8 cellular contexts compared by ENCODE assay signal in the genomic region with DNA sequence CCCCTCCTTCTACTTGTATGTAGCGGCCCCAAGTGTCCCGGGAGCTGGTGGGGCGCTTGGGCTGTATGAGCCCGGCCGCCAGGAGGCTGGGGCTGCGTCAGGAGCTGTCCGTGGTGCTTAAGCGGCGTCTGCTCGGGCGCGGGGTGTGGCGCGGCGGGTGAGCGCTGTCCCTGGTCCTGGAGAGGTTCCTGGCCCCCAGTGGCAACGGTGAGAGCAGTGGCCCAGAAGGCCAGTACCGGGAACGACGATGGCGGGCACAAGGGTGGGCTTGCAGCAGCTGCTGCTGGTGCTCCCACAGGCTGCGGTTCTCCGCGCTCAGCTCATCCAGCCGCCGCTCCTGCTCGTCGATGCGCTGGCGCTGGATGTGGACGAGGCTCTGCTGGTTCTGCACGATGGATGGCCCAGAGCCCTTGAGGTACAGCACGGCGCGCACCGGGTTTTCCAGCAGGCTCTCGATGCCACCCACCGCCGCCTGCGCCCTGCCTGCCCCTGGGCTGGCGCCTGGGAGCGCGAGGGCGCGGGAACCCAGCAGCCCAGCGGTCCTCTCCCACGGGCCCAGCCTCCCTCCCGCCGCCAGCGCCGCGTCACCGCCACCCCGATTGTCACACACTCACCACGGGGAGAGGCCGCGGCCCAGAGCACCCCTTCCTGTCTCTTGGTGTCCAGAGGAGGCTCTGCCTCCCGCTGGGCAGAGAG. TPM values are rescaled to one million over a fixed set of nuclear protein-coding genes. Genes with fewer than 3 reads are reported as not detected.
DNase-seq lines count a peak whose midpoint lies in the region; ATAC-seq and TF ChIP-seq lines count a peak whose summit lies in the region.

No MANE protein-coding gene starts in this region.

- CTCF ChIA-PET in AG04449 (lab: Yijun Ruan, JAX) = interaction anchor here (0.6 to 2.1 kb wide), 3 partner anchors 13 to 31 kb away, joined by 3 to 6 read pairs (median 3); no protein-coding TSS in a partner anchor
- CTCF ChIA-PET in T-cell (lab: Charles Lee) = no interaction called here

- peaks cover 37% of the 10 kb centered on the region for H3K27me3 Mint-ChIP-seq in HFFc6 (ENCODE audit: insufficient read depth)
- H3K27me3 Mint-ChIP-seq in T-cell = peaks cover 32 to 57% of the 10 kb centered on the region in 2 donors
- peaks cover 75% of the 10 kb centered on the region for H3K27me3 Mint-ChIP-seq in progenitor cell of endocrine pancreas

- H3K27ac ChIP-seq in cardiac muscle cell = no peak overlapping the region

- H3K4me1 ChIP-seq in cardiac muscle cell (ENCODE audit: low read depth) = no peaks in the 10 kb centered on the region

- H3K4me3 Mint-ChIP-seq in HFFc6 (no peak overlapping the region), T-cell (no peak overlapping the region), progenitor cell of endocrine pancreas (ENCODE audit: low read depth) (no peak overlapping the region)

- DNase-seq in AG04449 (ENCODE audit: low read depth, low spot score) (no peak), HFFc6 (peak; percentile 25), T-cell (peak; percentile 36 to 86 (median 74)), cardiac muscle cell (ENCODE audit: low read depth in 1 of 2, low spot score in 1 of 2) (peak; percentile 77 to 91), progenitor cell of endocrine pancreas (ENCODE audit: low spot score, unreplicated experiment) (peak; percentile 98), ureter (ENCODE audit: low spot score) (peak; percentile 71)
- DNase-seq in activated naive CD4-positive, alpha-beta T cell treated with anti-CD3 and anti-CD28 coated beads, Interleukin-2, amount 50 U/mL, for 72 hours (ENCODE audit: low spot score in 2 of 2) = peak in 1 of 2 donors; percentile 92

- H3K4me3 ChIP-seq in AG04449 (ENCODE audit: low read depth, low read length) (no peak overlapping the region), cardiac muscle cell (no peak overlapping the region)

- TF ChIP-seq CTCF in AG04449 (IDR thresholded peaks at IDR 0.05; ENCODE audit: insufficient read depth, low read length, missing control alignments) (peak; percentile 2), HFFc6 (IDR thresholded peaks at IDR 0.05) (no peak), cardiac muscle cell (IDR thresholded peaks at IDR 0.05; ENCODE audit: low read depth, low read length) (no peak), progenitor cell of endocrine pancreas (IDR thresholded peaks at IDR 0.05; ENCODE audit: unreplicated experiment) (peak; percentile 15)

- H3K36me3 ChIP-seq in cardiac muscle cell = no peaks in the 10 kb centered on the region

- peak; percentile 94 to 99 (median 98) for ATAC-seq in T-cell (replicated peaks in 1 of 4)
- ATAC-seq in activated naive CD4-positive, alpha-beta T cell treated with anti-CD3 and anti-CD28 coated beads, Interleukin-2, amount 50 U/mL, for 72 hours = peak; percentile 64 to 100
- no peak for ATAC-seq in GM19023 (IDR thresholded peaks at IDR 0.05; ENCODE audit: unreplicated experiment)

- no peaks in the 10 kb centered on the region for H3K4me1 Mint-ChIP-seq in HFFc6 (ENCODE audit: low read depth)
- H3K4me1 Mint-ChIP-seq in T-cell = peaks cover 0 to 11% (median 0%) of the 10 kb centered on the region in 3 donors
- H3K4me1 Mint-ChIP-seq in progenitor cell of endocrine pancreas (ENCODE audit: low read depth) = no peaks in the 10 kb centered on the region

- H3K27ac Mint-ChIP-seq in HFFc6 = no peak overlapping the region
- no peak overlapping the region for H3K27ac Mint-ChIP-seq in T-cell
- no peak overlapping the region for H3K27ac Mint-ChIP-seq in activated naive CD4-positive, alpha-beta T cell treated with anti-CD3 and anti-CD28 coated beads, Interleukin-2, amount 50 U/mL, for 72 hours
- no peak overlapping the region for H3K27ac Mint-ChIP-seq in progenitor cell of endocrine pancreas

- POLR2A ChIA-PET in AG04449 (lab: Yijun Ruan, JAX) = no interaction called here
- POLR2A ChIA-PET in T-cell (lab: Charles Lee) = no interaction called here

- H3K9me3 Mint-ChIP-seq in HFFc6 = no peaks in the 10 kb centered on the region
- peaks cover 0 to 4% (median 0%) of the 10 kb centered on the region in 3 donors for H3K9me3 Mint-ChIP-seq in T-cell
- H3K9me3 Mint-ChIP-seq in activated naive CD4-positive, alpha-beta T cell treated with anti-CD3 and anti-CD28 coated beads, Interleukin-2, amount 50 U/mL, for 72 hours = peaks cover 4 to 9% of the 10 kb centered on the region in 2 donors
- no peaks in the 10 kb centered on the region for H3K9me3 Mint-ChIP-seq in progenitor cell of endocrine pancreas (ENCODE audit: low read depth)

- no peaks in the 10 kb centered on the region for H3K9me3 ChIP-seq in cardiac muscle cell (ENCODE audit: low read depth)

- H3K36me3 Mint-ChIP-seq in HFFc6 (ENCODE audit: low read depth) (no peaks in the 10 kb centered on the region), T-cell (peaks cover 5% of the 10 kb centered on the region), progenitor cell of endocrine pancreas (ENCODE audit: insufficient read depth) (no peaks in the 10 kb centered on the region)
- peaks cover 6 to 11% of the 10 kb centered on the region in 2 donors for H3K36me3 Mint-ChIP-seq in activated naive CD4-positive, alpha-beta T cell treated with anti-CD3 and anti-CD28 coated beads, Interleukin-2, amount 50 U/mL, for 72 hours

- H3K27me3 ChIP-seq in cardiac muscle cell = peaks cover 28% of the 10 kb centered on the region

RNA-seq across cellular contexts. Expression of a gene that starts 41.9 kb away (rescaled TPM):
- 100 to 1,000 TPM in 1 of 6 experiments, 10 to 100 TPM in 5; 62.3 to 105 (median 69.1) TPM for total RNA-seq in HFFc6 (2021; fragmentation: NEBNext Ultra II Directional; extraction: Animal tissue kit (Norgen Biotek cat#: 25700))
- 10 to 100 TPM; 47.7 to 61.3 (median 52.5) TPM for total RNA-seq in T-cell
- total RNA-seq in activated naive CD4-positive, alpha-beta T cell treated with anti-CD3 and anti-CD28 coated beads, Interleukin-2, amount 50 U/mL, for 72 hours = 100 to 1,000 TPM; 130 to 134 TPM
- 96.3 and 124 TPM in 2 replicates for total RNA-seq in cardiac muscle cell
- 112 and 129 TPM in 2 replicates for polyA plus RNA-seq in cardiac muscle cell
- 132 and 149 TPM in 2 replicates for total RNA-seq in progenitor cell of endocrine pancreas
- 115 TPM for total RNA-seq in ureter

RNA-seq across cellular contexts. Expression of a gene that starts 59.6 kb away (rescaled TPM):
- total RNA-seq in HFFc6 (2021; fragmentation: NEBNext Ultra II Directional; extraction: Animal tissue kit (Norgen Biotek cat#: 25700)) = 10 to 100 TPM; 17.0 to 21.1 (median 19.6) TPM
- total RNA-seq in T-cell (100 to 1,000 TPM in 2 of 5 donors, 10 to 100 TPM in 3; 84.5 to 111 (median 93.4) TPM), cardiac muscle cell (23.6 and 30.4 TPM in 2 replicates), progenitor cell of endocrine pancreas (85.3 and 89.3 TPM in 2 replicates), ureter (83.6 TPM)
- 10 to 100 TPM; 36.3 to 39.1 TPM for total RNA-seq in activated naive CD4-positive, alpha-beta T cell treated with anti-CD3 and anti-CD28 coated beads, Interleukin-2, amount 50 U/mL, for 72 hours
- 45.2 and 45.5 TPM in 2 replicates for polyA plus RNA-seq in cardiac muscle cell

Comparison
In these comparisons a context has a peak if more than half of its experiments do, and no peak if none do; other contexts are left out.
1. CTCF ChIP-seq: peak in AG04449 (single experiment) and progenitor cell of endocrine pancreas (single experiment); none in HFFc6 (single experiment) and cardiac muscle cell (single experiment).